ENCODE assay signal across 19 cellular contexts in genomic region chr5:94040591-94041148, GRCh38.
A peak's percentile ranks its signal among the peaks of the same experiment; 100 is the strongest.
DNase-seq lines count a peak whose midpoint lies in the region; ATAC-seq and TF ChIP-seq lines count a peak whose summit lies in the region.
"Had no signal": no experiment of that assay in that cellular context is flagged by ENCODE, and none has a peak within 500 bp of the region (broad histone marks: within the 10 kb centered on the region; RNA-seq: fewer than 3 reads in every experiment).

No MANE protein-coding gene starts in this region.

- 52 to 65% methylated on average over 4 to 7 of the region's 7 CpGs for WGBS in endodermal cell (ENCODE audit: insufficient coverage in 1 of 2, insufficient read length in 1 of 2), 2 experiments

- H3K36me3 ChIP-seq in Caco-2 (ENCODE audit: control insufficient read depth, insufficient read depth, low read length) (no peaks in the 10 kb centered on the region), endodermal cell (ENCODE audit: control insufficient read depth, insufficient read depth, low read length) (peaks cover 10% of the 10 kb centered on the region), neural progenitor cell (peaks cover 12% of the 10 kb centered on the region)
- H3K36me3 ChIP-seq: BE2C had no signal

- H3K4me3 ChIP-seq in Caco-2 (ENCODE audit: low read depth, low read length) (no peak overlapping the region), endodermal cell (ENCODE audit: low read length) (no peak overlapping the region), neural progenitor cell (no peak overlapping the region)
- H3K4me3 ChIP-seq: GM23338 had no signal

- no peaks in the 10 kb centered on the region for H3K79me2 ChIP-seq in neural progenitor cell (ENCODE audit: low read depth)

- no peaks in the 10 kb centered on the region for H3F3A ChIP-seq in neural progenitor cell (ENCODE audit: low read depth)

- DNase-seq in Caco-2 (peak in 1 of 2 experiments; percentile 5), NCI-H226 (peak; percentile 48), endodermal cell (peak; percentile 70), nephron progenitor cell (no peak), AG08396 (ENCODE audit: low spot score) (no peak), neural progenitor cell (ENCODE audit: low spot score) (no peak)
- no peak for DNase-seq in stimulated activated naive CD4-positive, alpha-beta T cell (lab: John Stamatoyannopoulos, UW)
- DNase-seq: 8988T; BE2C; C1 segment of cervical spinal cord; CD4-positive, CD25-positive, alpha-beta regulatory T cell; CD8-positive, alpha-beta memory T cell; COR-L47; GDM1; HCEC 1CT; IMR-90; KBM-7 had no signal

- BruUV-seq in Caco-2 (replicated peaks; lab: Mats Ljungman, UMichigan), result no TSS peak

- no peak for TF ChIP-seq CTCF in Caco-2 (IDR thresholded peaks at IDR 0.05; ENCODE audit: insufficient read depth in 1 of 2, low read depth in 1 of 2, low read length in 1 of 2, severe bottlenecking in 1 of 2, unreplicated experiment in 1 of 2)
- TF ChIP-seq CTCF in endodermal cell (conservative IDR thresholded peaks at IDR 0.05), result no peak
- no peak for TF ChIP-seq CTCF in nephron progenitor cell (IDR thresholded peaks at IDR 0.05)
- no peak for TF ChIP-seq CTCF in neural progenitor cell (IDR thresholded peaks at IDR 0.05)

- H3K4me1 Mint-ChIP-seq in Caco-2 (ENCODE audit: low read depth, unreplicated experiment), result peaks cover 17% of the 10 kb centered on the region
- peaks cover 12% of the 10 kb centered on the region for H3K4me1 Mint-ChIP-seq in endodermal cell
- no peaks in the 10 kb centered on the region for H3K4me1 Mint-ChIP-seq in nephron progenitor cell
- H3K4me1 Mint-ChIP-seq in neural progenitor cell, result peaks cover 6% of the 10 kb centered on the region

- H3K27ac Mint-ChIP-seq in Caco-2 (ENCODE audit: unreplicated experiment) (peak overlapping the region; percentile 12), endodermal cell (peak overlapping the region; percentile 72), nephron progenitor cell (peak overlapping the region; percentile 55), neural progenitor cell (no peak overlapping the region)
- H3K27ac Mint-ChIP-seq: CD4-positive, CD25-positive, alpha-beta regulatory T cell; CD8-positive, alpha-beta memory T cell; GM23338 had no signal

- no peaks in the 10 kb centered on the region for H3K27me3 ChIP-seq in Caco-2 (replicated peaks; ENCODE audit: control insufficient read depth, insufficient read depth, low read length)
- H3K27me3 ChIP-seq in endodermal cell (ENCODE audit: control insufficient read depth, insufficient read depth, low read length, poor library complexity, severe bottlenecking), result no peaks in the 10 kb centered on the region
- no peaks in the 10 kb centered on the region for H3K27me3 ChIP-seq in neural progenitor cell
- H3K27me3 ChIP-seq: BE2C had no signal

- no peak overlapping the region for H3K4me2 ChIP-seq in neural progenitor cell
- H3K4me2 ChIP-seq: GM23338 had no signal

- no peaks in the 10 kb centered on the region for H4K20me1 ChIP-seq in neural progenitor cell (ENCODE audit: low read depth)

- H3K9me3 ChIP-seq in Caco-2 (no peaks in the 10 kb centered on the region), endodermal cell (ENCODE audit: control insufficient read depth, low read length) (peaks cover 23% of the 10 kb centered on the region), neural progenitor cell (ENCODE audit: low read depth) (no peaks in the 10 kb centered on the region)
- H3K9me3 ChIP-seq: BE2C had no signal

- no peak overlapping the region for H2AFZ ChIP-seq in neural progenitor cell (replicated peaks)
- H2AFZ ChIP-seq: GM23338 had no signal

- no peak overlapping the region for H3K4me3 Mint-ChIP-seq in Caco-2 (ENCODE audit: unreplicated experiment)
- H3K4me3 Mint-ChIP-seq in endodermal cell, result no peak overlapping the region
- H3K4me3 Mint-ChIP-seq in nephron progenitor cell, result no peak overlapping the region
- H3K4me3 Mint-ChIP-seq in neural progenitor cell, result no peak overlapping the region
- H3K4me3 Mint-ChIP-seq: CD4-positive, CD25-positive, alpha-beta regulatory T cell; CD8-positive, alpha-beta memory T cell; GM23338 had no signal

- ATAC-seq in HG03175 (IDR thresholded peaks at IDR 0.05; ENCODE audit: unreplicated experiment), result no peak
- ATAC-seq: GM23338 had no signal

- intact Hi-C loops in Caco-2 (cut with micrococcal nuclease; ENCODE audit: unreplicated experiment), result no loop called here

- H3K27ac ChIP-seq in endodermal cell (ENCODE audit: low read depth, low read length) (peak overlapping the region; percentile 40), neural progenitor cell (no peak overlapping the region)

- H3K36me3 Mint-ChIP-seq in Caco-2 (ENCODE audit: insufficient read depth, unreplicated experiment) (no peaks in the 10 kb centered on the region), endodermal cell (ENCODE audit: low read depth) (peaks cover 24% of the 10 kb centered on the region), nephron progenitor cell (ENCODE audit: low read depth) (peaks cover 31% of the 10 kb centered on the region), neural progenitor cell (peaks cover 12% of the 10 kb centered on the region)

- no peaks in the 10 kb centered on the region for H3K9me3 Mint-ChIP-seq in Caco-2 (ENCODE audit: unreplicated experiment)
- H3K9me3 Mint-ChIP-seq in endodermal cell, result peaks cover 24% of the 10 kb centered on the region
- peaks cover 7% of the 10 kb centered on the region for H3K9me3 Mint-ChIP-seq in nephron progenitor cell
- peaks cover 8% of the 10 kb centered on the region for H3K9me3 Mint-ChIP-seq in neural progenitor cell
- H3K9me3 Mint-ChIP-seq: CD8-positive, alpha-beta memory T cell had no signal

- CTCF ChIA-PET in Caco-2 (lab: Charles Lee), result no interaction called here

- no peaks in the 10 kb centered on the region for H3K27me3 Mint-ChIP-seq in Caco-2 (ENCODE audit: insufficient read depth, unreplicated experiment)
- H3K27me3 Mint-ChIP-seq in endodermal cell (ENCODE audit: insufficient read depth), result peaks cover 5% of the 10 kb centered on the region
- H3K27me3 Mint-ChIP-seq in nephron progenitor cell (ENCODE audit: low read depth, poor library complexity), result no peaks in the 10 kb centered on the region
- H3K27me3 Mint-ChIP-seq in neural progenitor cell (ENCODE audit: insufficient read depth, low read depth), result no peaks in the 10 kb centered on the region
- H3K27me3 Mint-ChIP-seq: CD4-positive, CD25-positive, alpha-beta regulatory T cell; CD8-positive, alpha-beta memory T cell had no signal

- POLR2A ChIA-PET in Caco-2 (lab: Charles Lee), result no interaction called here

- no peak overlapping the region for H3K9ac ChIP-seq in endodermal cell (ENCODE audit: extremely low read depth, low read length, poor library complexity, severe bottlenecking)
- H3K9ac ChIP-seq in neural progenitor cell, result no peak overlapping the region

- H3K4me1 ChIP-seq in Caco-2 (peaks cover 22% of the 10 kb centered on the region), endodermal cell (ENCODE audit: control insufficient read depth, insufficient read depth, low read length) (peaks cover 4% of the 10 kb centered on the region), neural progenitor cell (no peaks in the 10 kb centered on the region)
- H3K4me1 ChIP-seq: BE2C had no signal

Comparison
In these comparisons a context has a peak if more than half of its experiments do, and no peak if none do; other contexts are left out.
1. DNase-seq: peak in NCI-H226 (single experiment) and endodermal cell (single experiment); none in nephron progenitor cell (single experiment), stimulated activated naive CD4-positive, alpha-beta T cell (0 of 6), AG08396 (single experiment) and neural progenitor cell (single experiment).